In genomic region chr11:122863704-122864326, GRCh38 we compare ENCODE assay signal across 1 cellular context.
TF ChIP-seq lines count a peak whose summit lies in the region.

No MANE protein-coding gene starts in this region.

TF ChIP-seq in liver, 16 proteins besides CTCF, POLR2A, EP300 and RAD21 (continued from another document):
- TF ChIP-seq GABPA (IDR thresholded peaks at IDR 0.05 in 1 of 2, conservative IDR thresholded peaks at IDR 0.05 in 1 of 2) (no peak), YY1 (IDR thresholded peaks at IDR 0.05) (no peak)
TF ChIP-seq in liver: peak in this region for 0.
